ENCODE assay signal across 1 cellular context in the genomic region with DNA sequence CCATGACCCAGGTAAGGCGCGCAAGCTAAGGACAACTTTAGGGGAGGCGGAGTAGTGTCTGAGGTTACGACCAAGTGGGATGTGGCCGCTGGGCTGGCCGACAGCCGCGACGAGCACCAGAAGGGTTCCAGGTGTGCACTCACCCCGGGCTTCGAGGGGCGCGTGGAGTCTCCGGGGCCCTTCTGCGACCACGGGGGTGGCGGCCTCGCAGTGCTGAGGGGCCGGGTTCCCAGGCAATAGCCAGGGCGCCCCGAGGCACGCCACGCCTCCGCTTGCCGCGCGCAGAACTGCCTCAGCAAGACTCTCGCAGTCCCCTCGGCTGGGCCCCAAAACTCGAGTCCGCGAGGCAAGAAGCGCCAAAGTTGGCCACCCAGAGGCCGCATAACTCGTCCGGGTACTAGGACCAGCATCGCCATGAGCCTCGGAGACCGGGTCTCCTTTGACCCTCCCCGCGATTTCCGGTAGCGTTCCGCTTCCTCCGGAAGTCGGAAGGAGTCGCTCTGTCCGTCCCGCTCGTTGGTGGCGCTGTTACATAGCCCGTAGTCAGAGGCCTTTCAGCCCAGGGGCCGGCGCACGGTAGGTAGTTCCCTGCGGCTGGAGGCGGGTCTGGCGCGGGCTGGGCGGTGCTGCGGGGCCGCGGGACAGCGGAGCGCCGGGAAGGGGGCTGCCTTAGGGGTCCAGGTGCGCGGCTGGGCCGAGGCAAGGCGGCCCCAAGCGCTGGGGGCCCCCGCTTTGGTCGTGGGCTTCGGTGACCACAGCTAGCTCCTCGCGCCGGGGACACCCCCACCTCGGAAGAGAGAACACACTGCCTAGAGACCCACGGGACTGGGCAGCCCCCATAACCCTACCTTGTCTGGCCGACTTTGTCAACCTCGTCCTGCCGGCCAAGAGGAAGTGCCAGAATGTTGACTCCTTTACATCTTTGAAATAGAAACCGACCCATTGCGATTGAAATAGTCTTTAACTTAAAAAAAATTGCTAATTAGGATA.
TF ChIP-seq lines count a peak whose summit lies in the region.

A gene with protein sequence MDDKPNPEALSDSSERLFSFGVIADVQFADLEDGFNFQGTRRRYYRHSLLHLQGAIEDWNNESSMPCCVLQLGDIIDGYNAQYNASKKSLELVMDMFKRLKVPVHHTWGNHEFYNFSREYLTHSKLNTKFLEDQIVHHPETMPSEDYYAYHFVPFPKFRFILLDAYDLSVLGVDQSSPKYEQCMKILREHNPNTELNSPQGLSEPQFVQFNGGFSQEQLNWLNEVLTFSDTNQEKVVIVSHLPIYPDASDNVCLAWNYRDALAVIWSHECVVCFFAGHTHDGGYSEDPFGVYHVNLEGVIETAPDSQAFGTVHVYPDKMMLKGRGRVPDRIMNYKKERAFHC (plus strand): TSS at position 503 of the 990 bp plus-strand sequence. CDS start 7,333 bp downstream, outside the sequence.
A gene (minus strand): TSS at position 442 of the 990 bp plus-strand sequence. CDS start 26 bp downstream, at position 416.

TF ChIP-seq in HepG2, 621 proteins besides CTCF, POLR2A, EP300 and RAD21 (continued from another document and continues in another):
- TF ChIP-seq, protein P1, sequence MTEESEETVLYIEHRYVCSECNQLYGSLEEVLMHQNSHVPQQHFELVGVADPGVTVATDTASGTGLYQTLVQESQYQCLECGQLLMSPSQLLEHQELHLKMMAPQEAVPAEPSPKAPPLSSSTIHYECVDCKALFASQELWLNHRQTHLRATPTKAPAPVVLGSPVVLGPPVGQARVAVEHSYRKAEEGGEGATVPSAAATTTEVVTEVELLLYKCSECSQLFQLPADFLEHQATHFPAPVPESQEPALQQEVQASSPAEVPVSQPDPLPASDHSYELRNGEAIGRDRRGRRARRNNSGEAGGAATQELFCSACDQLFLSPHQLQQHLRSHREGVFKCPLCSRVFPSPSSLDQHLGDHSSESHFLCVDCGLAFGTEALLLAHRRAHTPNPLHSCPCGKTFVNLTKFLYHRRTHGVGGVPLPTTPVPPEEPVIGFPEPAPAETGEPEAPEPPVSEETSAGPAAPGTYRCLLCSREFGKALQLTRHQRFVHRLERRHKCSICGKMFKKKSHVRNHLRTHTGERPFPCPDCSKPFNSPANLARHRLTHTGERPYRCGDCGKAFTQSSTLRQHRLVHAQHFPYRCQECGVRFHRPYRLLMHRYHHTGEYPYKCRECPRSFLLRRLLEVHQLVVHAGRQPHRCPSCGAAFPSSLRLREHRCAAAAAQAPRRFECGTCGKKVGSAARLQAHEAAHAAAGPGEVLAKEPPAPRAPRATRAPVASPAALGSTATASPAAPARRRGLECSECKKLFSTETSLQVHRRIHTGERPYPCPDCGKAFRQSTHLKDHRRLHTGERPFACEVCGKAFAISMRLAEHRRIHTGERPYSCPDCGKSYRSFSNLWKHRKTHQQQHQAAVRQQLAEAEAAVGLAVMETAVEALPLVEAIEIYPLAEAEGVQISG (CRISPR knock-in tag; IDR thresholded peaks at IDR 0.05), result peak; percentile 100
- TF ChIP-seq TAF15 (IDR thresholded peaks at IDR 0.05; ENCODE audit: low read depth, low read length, poor library complexity, severe bottlenecking) (no peak), MIER2 (CRISPR knock-in tag; IDR thresholded peaks at IDR 0.05) (no peak), GABPB1 (CRISPR knock-in tag; IDR thresholded peaks at IDR 0.05) (peak; percentile 99), ZNF616 (CRISPR knock-in tag; IDR thresholded peaks at IDR 0.05; ENCODE audit: low read depth) (0 out of 2 replicates have a peak, but pooled peaks have one; percentile 22), EHMT2 (IDR thresholded peaks at IDR 0.05; ENCODE audit: borderline replicate concordance, low read depth, low read length) (no peak), NFATC3 (CRISPR knock-in tag; IDR thresholded peaks at IDR 0.05) (no peak), RXRB (CRISPR knock-in tag; IDR thresholded peaks at IDR 0.05; ENCODE audit: borderline replicate concordance) (peak; percentile 74), ISX (CRISPR knock-in tag; conservative IDR thresholded peaks at IDR 0.05) (no peak), ELF4 (CRISPR knock-in tag; IDR thresholded peaks at IDR 0.05; ENCODE audit: borderline replicate concordance) (0 out of 2 replicates have a peak, but pooled peaks have one; percentile 21), ZKSCAN5 (CRISPR knock-in tag; IDR thresholded peaks at IDR 0.05) (no peak), ZZZ3 (CRISPR knock-in tag; IDR thresholded peaks at IDR 0.05; ENCODE audit: borderline replicate concordance) (peak; percentile 94; the same call in 1 of the 2 replicates), TARDBP (CRISPR knock-in tag; IDR thresholded peaks at IDR 0.05) (peak; percentile 93), NFE2 (CRISPR knock-in tag; IDR thresholded peaks at IDR 0.05) (no peak), ZSCAN21 (CRISPR knock-in tag; IDR thresholded peaks at IDR 0.05; ENCODE audit: borderline replicate concordance) (peak; percentile 83), GTF3A (CRISPR knock-in tag; conservative IDR thresholded peaks at IDR 0.05) (no peak), ZNF891 (CRISPR knock-in tag; IDR thresholded peaks at IDR 0.05) (peak; percentile 96; the same call in 1 of the 2 replicates), NCOA2 (CRISPR knock-in tag; IDR thresholded peaks at IDR 0.05) (no peak; the same call in 1 of the 2 replicates)
- TF ChIP-seq, protein P2, sequence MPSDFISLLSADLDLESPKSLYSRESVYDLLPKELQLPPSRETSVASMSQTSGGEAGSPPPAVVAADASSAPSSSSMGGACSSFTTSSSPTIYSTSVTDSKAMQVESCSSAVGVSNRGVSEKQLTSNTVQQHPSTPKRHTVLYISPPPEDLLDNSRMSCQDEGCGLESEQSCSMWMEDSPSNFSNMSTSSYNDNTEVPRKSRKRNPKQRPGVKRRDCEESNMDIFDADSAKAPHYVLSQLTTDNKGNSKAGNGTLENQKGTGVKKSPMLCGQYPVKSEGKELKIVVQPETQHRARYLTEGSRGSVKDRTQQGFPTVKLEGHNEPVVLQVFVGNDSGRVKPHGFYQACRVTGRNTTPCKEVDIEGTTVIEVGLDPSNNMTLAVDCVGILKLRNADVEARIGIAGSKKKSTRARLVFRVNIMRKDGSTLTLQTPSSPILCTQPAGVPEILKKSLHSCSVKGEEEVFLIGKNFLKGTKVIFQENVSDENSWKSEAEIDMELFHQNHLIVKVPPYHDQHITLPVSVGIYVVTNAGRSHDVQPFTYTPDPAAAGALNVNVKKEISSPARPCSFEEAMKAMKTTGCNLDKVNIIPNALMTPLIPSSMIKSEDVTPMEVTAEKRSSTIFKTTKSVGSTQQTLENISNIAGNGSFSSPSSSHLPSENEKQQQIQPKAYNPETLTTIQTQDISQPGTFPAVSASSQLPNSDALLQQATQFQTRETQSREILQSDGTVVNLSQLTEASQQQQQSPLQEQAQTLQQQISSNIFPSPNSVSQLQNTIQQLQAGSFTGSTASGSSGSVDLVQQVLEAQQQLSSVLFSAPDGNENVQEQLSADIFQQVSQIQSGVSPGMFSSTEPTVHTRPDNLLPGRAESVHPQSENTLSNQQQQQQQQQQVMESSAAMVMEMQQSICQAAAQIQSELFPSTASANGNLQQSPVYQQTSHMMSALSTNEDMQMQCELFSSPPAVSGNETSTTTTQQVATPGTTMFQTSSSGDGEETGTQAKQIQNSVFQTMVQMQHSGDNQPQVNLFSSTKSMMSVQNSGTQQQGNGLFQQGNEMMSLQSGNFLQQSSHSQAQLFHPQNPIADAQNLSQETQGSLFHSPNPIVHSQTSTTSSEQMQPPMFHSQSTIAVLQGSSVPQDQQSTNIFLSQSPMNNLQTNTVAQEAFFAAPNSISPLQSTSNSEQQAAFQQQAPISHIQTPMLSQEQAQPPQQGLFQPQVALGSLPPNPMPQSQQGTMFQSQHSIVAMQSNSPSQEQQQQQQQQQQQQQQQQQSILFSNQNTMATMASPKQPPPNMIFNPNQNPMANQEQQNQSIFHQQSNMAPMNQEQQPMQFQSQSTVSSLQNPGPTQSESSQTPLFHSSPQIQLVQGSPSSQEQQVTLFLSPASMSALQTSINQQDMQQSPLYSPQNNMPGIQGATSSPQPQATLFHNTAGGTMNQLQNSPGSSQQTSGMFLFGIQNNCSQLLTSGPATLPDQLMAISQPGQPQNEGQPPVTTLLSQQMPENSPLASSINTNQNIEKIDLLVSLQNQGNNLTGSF (CRISPR knock-in tag; IDR thresholded peaks at IDR 0.05), result peak; percentile 36; the same call in 1 of the 2 replicates
- TF ChIP-seq, protein P3, sequence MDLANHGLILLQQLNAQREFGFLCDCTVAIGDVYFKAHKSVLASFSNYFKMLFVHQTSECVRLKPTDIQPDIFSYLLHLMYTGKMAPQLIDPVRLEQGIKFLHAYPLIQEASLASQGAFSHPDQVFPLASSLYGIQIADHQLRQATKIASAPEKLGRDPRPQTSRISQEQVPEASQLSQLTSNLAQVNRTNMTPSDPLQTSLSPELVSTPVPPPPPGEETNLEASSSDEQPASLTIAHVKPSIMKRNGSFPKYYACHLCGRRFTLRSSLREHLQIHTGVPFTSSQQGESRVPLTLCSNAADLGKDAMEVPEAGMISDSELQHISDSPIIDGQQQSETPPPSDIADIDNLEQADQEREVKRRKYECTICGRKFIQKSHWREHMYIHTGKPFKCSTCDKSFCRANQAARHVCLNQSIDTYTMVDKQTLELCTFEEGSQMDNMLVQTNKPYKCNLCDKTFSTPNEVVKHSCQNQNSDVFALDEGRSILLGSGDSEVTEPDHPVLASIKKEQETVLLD (CRISPR knock-in tag; IDR thresholded peaks at IDR 0.05; ENCODE audit: low read depth), result peak; percentile 84
- TF ChIP-seq, protein P4, sequence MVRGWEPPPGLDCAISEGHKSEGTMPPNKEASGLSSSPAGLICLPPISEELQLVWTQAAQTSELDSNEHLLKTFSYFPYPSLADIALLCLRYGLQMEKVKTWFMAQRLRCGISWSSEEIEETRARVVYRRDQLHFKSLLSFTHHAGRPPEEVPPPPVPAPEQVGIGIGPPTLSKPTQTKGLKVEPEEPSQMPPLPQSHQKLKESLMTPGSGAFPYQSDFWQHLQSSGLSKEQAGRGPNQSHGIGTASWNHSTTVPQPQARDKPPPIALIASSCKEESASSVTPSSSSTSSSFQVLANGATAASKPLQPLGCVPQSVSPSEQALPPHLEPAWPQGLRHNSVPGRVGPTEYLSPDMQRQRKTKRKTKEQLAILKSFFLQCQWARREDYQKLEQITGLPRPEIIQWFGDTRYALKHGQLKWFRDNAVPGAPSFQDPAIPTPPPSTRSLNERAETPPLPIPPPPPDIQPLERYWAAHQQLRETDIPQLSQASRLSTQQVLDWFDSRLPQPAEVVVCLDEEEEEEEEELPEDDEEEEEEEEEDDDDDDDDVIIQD (CRISPR knock-in tag; IDR thresholded peaks at IDR 0.05; ENCODE audit: low read depth), result peak; percentile 89
- TF ChIP-seq, protein P5, sequence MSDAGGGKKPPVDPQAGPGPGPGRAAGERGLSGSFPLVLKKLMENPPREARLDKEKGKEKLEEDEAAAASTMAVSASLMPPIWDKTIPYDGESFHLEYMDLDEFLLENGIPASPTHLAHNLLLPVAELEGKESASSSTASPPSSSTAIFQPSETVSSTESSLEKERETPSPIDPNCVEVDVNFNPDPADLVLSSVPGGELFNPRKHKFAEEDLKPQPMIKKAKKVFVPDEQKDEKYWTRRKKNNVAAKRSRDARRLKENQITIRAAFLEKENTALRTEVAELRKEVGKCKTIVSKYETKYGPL (CRISPR knock-in tag; IDR thresholded peaks at IDR 0.05), result peak; percentile 63; the same call in 1 of the 2 replicates
- TF ChIP-seq, protein P6, sequence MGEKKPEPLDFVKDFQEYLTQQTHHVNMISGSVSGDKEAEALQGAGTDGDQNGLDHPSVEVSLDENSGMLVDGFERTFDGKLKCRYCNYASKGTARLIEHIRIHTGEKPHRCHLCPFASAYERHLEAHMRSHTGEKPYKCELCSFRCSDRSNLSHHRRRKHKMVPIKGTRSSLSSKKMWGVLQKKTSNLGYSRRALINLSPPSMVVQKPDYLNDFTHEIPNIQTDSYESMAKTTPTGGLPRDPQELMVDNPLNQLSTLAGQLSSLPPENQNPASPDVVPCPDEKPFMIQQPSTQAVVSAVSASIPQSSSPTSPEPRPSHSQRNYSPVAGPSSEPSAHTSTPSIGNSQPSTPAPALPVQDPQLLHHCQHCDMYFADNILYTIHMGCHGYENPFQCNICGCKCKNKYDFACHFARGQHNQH (CRISPR knock-in tag; IDR thresholded peaks at IDR 0.05), result peak; percentile 89
- TF ChIP-seq, protein P7, sequence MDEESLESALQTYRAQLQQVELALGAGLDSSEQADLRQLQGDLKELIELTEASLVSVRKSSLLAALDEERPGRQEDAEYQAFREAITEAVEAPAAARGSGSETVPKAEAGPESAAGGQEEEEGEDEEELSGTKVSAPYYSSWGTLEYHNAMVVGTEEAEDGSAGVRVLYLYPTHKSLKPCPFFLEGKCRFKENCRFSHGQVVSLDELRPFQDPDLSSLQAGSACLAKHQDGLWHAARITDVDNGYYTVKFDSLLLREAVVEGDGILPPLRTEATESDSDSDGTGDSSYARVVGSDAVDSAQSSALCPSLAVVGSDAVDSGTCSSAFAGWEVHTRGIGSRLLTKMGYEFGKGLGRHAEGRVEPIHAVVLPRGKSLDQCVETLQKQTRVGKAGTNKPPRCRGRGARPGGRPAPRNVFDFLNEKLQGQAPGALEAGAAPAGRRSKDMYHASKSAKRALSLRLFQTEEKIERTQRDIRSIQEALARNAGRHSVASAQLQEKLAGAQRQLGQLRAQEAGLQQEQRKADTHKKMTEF (CRISPR knock-in tag; IDR thresholded peaks at IDR 0.05), result peak; percentile 79
- TF ChIP-seq, protein P8, sequence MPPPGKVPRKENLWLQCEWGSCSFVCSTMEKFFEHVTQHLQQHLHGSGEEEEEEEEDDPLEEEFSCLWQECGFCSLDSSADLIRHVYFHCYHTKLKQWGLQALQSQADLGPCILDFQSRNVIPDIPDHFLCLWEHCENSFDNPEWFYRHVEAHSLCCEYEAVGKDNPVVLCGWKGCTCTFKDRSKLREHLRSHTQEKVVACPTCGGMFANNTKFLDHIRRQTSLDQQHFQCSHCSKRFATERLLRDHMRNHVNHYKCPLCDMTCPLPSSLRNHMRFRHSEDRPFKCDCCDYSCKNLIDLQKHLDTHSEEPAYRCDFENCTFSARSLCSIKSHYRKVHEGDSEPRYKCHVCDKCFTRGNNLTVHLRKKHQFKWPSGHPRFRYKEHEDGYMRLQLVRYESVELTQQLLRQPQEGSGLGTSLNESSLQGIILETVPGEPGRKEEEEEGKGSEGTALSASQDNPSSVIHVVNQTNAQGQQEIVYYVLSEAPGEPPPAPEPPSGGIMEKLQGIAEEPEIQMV (CRISPR knock-in tag; IDR thresholded peaks at IDR 0.05; ENCODE audit: low read depth), result peak; percentile 85
- TF ChIP-seq, protein P9, sequence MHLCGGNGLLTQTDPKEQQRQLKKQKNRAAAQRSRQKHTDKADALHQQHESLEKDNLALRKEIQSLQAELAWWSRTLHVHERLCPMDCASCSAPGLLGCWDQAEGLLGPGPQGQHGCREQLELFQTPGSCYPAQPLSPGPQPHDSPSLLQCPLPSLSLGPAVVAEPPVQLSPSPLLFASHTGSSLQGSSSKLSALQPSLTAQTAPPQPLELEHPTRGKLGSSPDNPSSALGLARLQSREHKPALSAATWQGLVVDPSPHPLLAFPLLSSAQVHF (CRISPR knock-in tag; IDR thresholded peaks at IDR 0.05), result no peak
- TF ChIP-seq, protein P10, sequence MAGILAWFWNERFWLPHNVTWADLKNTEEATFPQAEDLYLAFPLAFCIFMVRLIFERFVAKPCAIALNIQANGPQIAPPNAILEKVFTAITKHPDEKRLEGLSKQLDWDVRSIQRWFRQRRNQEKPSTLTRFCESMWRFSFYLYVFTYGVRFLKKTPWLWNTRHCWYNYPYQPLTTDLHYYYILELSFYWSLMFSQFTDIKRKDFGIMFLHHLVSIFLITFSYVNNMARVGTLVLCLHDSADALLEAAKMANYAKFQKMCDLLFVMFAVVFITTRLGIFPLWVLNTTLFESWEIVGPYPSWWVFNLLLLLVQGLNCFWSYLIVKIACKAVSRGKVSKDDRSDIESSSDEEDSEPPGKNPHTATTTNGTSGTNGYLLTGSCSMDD (CRISPR knock-in tag; IDR thresholded peaks at IDR 0.05), result no peak
